1 cellular context compared by ENCODE assay signal in the genomic region with DNA sequence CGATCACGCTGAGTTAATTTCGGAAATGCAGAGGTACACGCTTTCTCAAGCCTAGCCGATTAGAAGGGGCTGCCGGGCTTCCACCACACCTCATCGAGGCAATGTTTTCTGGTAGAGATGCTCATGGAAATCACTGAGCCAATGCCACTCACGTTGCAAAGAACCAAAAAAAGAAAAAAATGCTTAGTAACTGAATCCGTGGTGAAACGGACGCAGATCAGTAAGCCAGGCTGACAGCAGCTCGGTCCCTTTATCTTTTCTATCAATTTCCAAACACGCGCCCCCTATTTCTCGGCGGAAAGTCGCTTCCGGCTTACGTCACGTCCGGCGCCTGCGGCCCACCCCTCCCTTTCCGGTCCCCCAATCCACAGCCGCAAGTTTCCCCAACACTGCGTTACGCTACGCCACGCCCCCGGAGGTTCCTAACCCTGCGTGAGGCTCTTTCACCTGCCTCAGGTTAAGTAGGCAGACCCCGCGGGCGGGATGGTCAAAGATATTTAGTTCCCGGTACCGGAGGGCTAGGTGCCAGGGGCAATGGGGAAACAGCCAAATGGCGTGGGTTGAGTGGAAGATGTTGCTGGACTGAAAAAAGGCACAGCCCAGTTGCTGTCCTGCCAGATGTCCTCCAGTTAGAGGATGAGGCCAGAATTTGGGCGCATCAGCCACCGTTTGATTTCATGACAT.
TF ChIP-seq lines count a peak whose summit lies in the region.

A gene with protein sequence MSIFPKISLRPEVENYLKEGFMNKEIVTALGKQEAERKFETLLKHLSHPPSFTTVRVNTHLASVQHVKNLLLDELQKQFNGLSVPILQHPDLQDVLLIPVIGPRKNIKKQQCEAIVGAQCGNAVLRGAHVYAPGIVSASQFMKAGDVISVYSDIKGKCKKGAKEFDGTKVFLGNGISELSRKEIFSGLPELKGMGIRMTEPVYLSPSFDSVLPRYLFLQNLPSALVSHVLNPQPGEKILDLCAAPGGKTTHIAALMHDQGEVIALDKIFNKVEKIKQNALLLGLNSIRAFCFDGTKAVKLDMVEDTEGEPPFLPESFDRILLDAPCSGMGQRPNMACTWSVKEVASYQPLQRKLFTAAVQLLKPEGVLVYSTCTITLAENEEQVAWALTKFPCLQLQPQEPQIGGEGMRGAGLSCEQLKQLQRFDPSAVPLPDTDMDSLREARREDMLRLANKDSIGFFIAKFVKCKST (minus strand): TSS at position 264 of the 684 bp plus-strand sequence. CDS start 384 bp downstream, outside the sequence.

TF ChIP-seq in K562, 482 proteins besides CTCF, POLR2A, EP300 and RAD21 (continued from another document and continues in another):
- TF ChIP-seq, protein P1, sequence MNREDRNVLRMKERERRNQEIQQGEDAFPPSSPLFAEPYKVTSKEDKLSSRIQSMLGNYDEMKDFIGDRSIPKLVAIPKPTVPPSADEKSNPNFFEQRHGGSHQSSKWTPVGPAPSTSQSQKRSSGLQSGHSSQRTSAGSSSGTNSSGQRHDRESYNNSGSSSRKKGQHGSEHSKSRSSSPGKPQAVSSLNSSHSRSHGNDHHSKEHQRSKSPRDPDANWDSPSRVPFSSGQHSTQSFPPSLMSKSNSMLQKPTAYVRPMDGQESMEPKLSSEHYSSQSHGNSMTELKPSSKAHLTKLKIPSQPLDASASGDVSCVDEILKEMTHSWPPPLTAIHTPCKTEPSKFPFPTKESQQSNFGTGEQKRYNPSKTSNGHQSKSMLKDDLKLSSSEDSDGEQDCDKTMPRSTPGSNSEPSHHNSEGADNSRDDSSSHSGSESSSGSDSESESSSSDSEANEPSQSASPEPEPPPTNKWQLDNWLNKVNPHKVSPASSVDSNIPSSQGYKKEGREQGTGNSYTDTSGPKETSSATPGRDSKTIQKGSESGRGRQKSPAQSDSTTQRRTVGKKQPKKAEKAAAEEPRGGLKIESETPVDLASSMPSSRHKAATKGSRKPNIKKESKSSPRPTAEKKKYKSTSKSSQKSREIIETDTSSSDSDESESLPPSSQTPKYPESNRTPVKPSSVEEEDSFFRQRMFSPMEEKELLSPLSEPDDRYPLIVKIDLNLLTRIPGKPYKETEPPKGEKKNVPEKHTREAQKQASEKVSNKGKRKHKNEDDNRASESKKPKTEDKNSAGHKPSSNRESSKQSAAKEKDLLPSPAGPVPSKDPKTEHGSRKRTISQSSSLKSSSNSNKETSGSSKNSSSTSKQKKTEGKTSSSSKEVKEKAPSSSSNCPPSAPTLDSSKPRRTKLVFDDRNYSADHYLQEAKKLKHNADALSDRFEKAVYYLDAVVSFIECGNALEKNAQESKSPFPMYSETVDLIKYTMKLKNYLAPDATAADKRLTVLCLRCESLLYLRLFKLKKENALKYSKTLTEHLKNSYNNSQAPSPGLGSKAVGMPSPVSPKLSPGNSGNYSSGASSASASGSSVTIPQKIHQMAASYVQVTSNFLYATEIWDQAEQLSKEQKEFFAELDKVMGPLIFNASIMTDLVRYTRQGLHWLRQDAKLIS (CRISPR knock-in tag; IDR thresholded peaks at IDR 0.05), result no peak
- TF ChIP-seq, protein P2, sequence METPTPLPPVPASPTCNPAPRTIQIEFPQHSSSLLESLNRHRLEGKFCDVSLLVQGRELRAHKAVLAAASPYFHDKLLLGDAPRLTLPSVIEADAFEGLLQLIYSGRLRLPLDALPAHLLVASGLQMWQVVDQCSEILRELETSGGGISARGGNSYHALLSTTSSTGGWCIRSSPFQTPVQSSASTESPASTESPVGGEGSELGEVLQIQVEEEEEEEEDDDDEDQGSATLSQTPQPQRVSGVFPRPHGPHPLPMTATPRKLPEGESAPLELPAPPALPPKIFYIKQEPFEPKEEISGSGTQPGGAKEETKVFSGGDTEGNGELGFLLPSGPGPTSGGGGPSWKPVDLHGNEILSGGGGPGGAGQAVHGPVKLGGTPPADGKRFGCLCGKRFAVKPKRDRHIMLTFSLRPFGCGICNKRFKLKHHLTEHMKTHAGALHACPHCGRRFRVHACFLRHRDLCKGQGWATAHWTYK (CRISPR knock-in tag; IDR thresholded peaks at IDR 0.05), result no peak
- TF ChIP-seq, protein P3, sequence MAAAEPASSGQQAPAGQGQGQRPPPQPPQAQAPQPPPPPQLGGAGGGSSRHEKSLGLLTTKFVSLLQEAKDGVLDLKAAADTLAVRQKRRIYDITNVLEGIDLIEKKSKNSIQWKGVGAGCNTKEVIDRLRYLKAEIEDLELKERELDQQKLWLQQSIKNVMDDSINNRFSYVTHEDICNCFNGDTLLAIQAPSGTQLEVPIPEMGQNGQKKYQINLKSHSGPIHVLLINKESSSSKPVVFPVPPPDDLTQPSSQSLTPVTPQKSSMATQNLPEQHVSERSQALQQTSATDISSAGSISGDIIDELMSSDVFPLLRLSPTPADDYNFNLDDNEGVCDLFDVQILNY (CRISPR knock-in tag; IDR thresholded peaks at IDR 0.05), result no peak
- TF ChIP-seq ZNF79 (CRISPR knock-in tag; IDR thresholded peaks at IDR 0.05; ENCODE audit: low read depth), result no peak
- TF ChIP-seq ZNF785 (CRISPR knock-in tag; IDR thresholded peaks at IDR 0.05), result no peak
- TF ChIP-seq ZKSCAN3 (CRISPR knock-in tag; IDR thresholded peaks at IDR 0.05), result no peak
- TF ChIP-seq, protein P4, sequence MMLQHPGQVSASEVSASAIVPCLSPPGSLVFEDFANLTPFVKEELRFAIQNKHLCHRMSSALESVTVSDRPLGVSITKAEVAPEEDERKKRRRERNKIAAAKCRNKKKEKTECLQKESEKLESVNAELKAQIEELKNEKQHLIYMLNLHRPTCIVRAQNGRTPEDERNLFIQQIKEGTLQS (IDR thresholded peaks at IDR 0.05), result peak; percentile 71
- TF ChIP-seq, protein P4 (CRISPR knock-in tag; conservative IDR thresholded peaks at IDR 0.05), result no peak
- TF ChIP-seq ZNF24 (IDR thresholded peaks at IDR 0.05), result no peak
- peak; percentile 90 for TF ChIP-seq PHF20 (IDR thresholded peaks at IDR 0.05; ENCODE audit: partially characterized antibody)
- TF ChIP-seq NFE2 (IDR thresholded peaks at IDR 0.05; ENCODE audit: low read depth), result no peak; the same call in 1 of the 2 replicates
- TF ChIP-seq SNIP1 (IDR thresholded peaks at IDR 0.05; ENCODE audit: low read depth), result no peak
- no peak for TF ChIP-seq MTA2 (IDR thresholded peaks at IDR 0.05; ENCODE audit: low read depth)
- TF ChIP-seq KDM1A (IDR thresholded peaks at IDR 0.05), result no peak
- TF ChIP-seq SREBF1 (IDR thresholded peaks at IDR 0.05; ENCODE audit: borderline replicate concordance, low read depth, low read length), result no peak
- TF ChIP-seq TRIM28 (IDR thresholded peaks at IDR 0.05), result no peak; the same call in 1 of the 2 replicates
- TF ChIP-seq ZNF76 (CRISPR knock-in tag; IDR thresholded peaks at IDR 0.05; ENCODE audit: borderline replicate concordance), result no peak
- no peak for TF ChIP-seq CEBPG (CRISPR knock-in tag; IDR thresholded peaks at IDR 0.05)
- 0 out of 4 replicates have a peak, but pooled peaks of 1 of the 2 experiments have one; percentile 22 for TF ChIP-seq CEBPG (tag; conservative IDR thresholded peaks at IDR 0.05 in 1 of 2, IDR thresholded peaks at IDR 0.05 in 1 of 2)
- no peak for TF ChIP-seq HDAC8 (tag; IDR thresholded peaks at IDR 0.05)
- TF ChIP-seq ESRRA (IDR thresholded peaks at IDR 0.05; ENCODE audit: borderline replicate concordance, low read depth), result 0 out of 2 replicates have a peak, but pooled peaks have one; percentile 31
- no peak; the same call in 1 of the 2 replicates for TF ChIP-seq SOX6 (IDR thresholded peaks at IDR 0.05)
- no peak for TF ChIP-seq NFE2L1 (tag; IDR thresholded peaks at IDR 0.05; ENCODE audit: borderline replicate concordance, low read depth)
- peak; percentile 55 for TF ChIP-seq BHLHE40 (IDR thresholded peaks at IDR 0.05; ENCODE audit: low read length)
- peak; percentile 54 for TF ChIP-seq MBD2 (IDR thresholded peaks at IDR 0.05; ENCODE audit: borderline replicate concordance, low read depth)
- TF ChIP-seq ZNF217 (CRISPR knock-in tag; IDR thresholded peaks at IDR 0.05), result no peak
- TF ChIP-seq RBFOX2 (IDR thresholded peaks at IDR 0.05; ENCODE audit: low read depth, low read length), result peak; percentile 88
- TF ChIP-seq FUS (optimal IDR thresholded peaks at IDR 0.05; ENCODE audit: low read depth, low read length), result no peak
- TF ChIP-seq, protein P5, sequence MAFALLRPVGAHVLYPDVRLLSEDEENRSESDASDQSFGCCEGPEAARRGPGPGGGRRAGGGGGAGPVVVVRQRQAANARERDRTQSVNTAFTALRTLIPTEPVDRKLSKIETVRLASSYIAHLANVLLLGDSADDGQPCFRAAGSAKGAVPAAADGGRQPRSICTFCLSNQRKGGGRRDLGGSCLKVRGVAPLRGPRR (CRISPR knock-in tag; IDR thresholded peaks at IDR 0.05), result no peak
- TF ChIP-seq, protein P6, sequence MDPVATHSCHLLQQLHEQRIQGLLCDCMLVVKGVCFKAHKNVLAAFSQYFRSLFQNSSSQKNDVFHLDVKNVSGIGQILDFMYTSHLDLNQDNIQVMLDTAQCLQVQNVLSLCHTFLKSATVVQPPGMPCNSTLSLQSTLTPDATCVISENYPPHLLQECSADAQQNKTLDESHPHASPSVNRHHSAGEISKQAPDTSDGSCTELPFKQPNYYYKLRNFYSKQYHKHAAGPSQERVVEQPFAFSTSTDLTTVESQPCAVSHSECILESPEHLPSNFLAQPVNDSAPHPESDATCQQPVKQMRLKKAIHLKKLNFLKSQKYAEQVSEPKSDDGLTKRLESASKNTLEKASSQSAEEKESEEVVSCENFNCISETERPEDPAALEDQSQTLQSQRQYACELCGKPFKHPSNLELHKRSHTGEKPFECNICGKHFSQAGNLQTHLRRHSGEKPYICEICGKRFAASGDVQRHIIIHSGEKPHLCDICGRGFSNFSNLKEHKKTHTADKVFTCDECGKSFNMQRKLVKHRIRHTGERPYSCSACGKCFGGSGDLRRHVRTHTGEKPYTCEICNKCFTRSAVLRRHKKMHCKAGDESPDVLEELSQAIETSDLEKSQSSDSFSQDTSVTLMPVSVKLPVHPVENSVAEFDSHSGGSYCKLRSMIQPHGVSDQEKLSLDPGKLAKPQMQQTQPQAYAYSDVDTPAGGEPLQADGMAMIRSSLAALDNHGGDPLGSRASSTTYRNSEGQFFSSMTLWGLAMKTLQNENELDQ (CRISPR knock-in tag; IDR thresholded peaks at IDR 0.05; ENCODE audit: borderline replicate concordance), result no peak
- peak; percentile 97 for TF ChIP-seq GATA2 (CRISPR knock-in tag; IDR thresholded peaks at IDR 0.05)
- no peak for TF ChIP-seq ZNF444 (CRISPR knock-in tag; IDR thresholded peaks at IDR 0.05)
- no peak for TF ChIP-seq SMAD2 (IDR thresholded peaks at IDR 0.05; ENCODE audit: low read depth, low read length)
- TF ChIP-seq, protein P7, sequence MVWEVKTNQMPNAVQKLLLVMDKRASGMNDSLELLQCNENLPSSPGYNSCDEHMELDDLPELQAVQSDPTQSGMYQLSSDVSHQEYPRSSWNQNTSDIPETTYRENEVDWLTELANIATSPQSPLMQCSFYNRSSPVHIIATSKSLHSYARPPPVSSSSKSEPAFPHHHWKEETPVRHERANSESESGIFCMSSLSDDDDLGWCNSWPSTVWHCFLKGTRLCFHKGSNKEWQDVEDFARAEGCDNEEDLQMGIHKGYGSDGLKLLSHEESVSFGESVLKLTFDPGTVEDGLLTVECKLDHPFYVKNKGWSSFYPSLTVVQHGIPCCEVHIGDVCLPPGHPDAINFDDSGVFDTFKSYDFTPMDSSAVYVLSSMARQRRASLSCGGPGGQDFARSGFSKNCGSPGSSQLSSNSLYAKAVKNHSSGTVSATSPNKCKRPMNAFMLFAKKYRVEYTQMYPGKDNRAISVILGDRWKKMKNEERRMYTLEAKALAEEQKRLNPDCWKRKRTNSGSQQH (CRISPR knock-in tag; IDR thresholded peaks at IDR 0.05), result no peak
- TF ChIP-seq BDP1 (IDR thresholded peaks at IDR 0.05; ENCODE audit: insufficient read depth, insufficient read length), result no peak
- TF ChIP-seq FOXJ2 (tag; IDR thresholded peaks at IDR 0.05), result no peak
- TF ChIP-seq ZNF165 (CRISPR knock-in tag; IDR thresholded peaks at IDR 0.05; ENCODE audit: borderline replicate concordance), result no peak
- TF ChIP-seq SRSF7 (optimal IDR thresholded peaks at IDR 0.05; ENCODE audit: low read depth, low read length), result no peak
- TF ChIP-seq, protein P8, sequence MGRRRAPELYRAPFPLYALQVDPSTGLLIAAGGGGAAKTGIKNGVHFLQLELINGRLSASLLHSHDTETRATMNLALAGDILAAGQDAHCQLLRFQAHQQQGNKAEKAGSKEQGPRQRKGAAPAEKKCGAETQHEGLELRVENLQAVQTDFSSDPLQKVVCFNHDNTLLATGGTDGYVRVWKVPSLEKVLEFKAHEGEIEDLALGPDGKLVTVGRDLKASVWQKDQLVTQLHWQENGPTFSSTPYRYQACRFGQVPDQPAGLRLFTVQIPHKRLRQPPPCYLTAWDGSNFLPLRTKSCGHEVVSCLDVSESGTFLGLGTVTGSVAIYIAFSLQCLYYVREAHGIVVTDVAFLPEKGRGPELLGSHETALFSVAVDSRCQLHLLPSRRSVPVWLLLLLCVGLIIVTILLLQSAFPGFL (CRISPR knock-in tag; IDR thresholded peaks at IDR 0.05), result no peak
- peak; percentile 76; the same call in 1 of the 2 replicates for TF ChIP-seq LCOR (CRISPR knock-in tag; IDR thresholded peaks at IDR 0.05)
- no peak for TF ChIP-seq U2AF1 (optimal IDR thresholded peaks at IDR 0.05; ENCODE audit: low read depth, low read length)
- peak; percentile 58; the same call in 1 of the 2 replicates for TF ChIP-seq ZBTB7A (IDR thresholded peaks at IDR 0.05; ENCODE audit: borderline replicate concordance, control insufficient read depth, low read depth, low read length)
- TF ChIP-seq GTF2F1 (IDR thresholded peaks at IDR 0.05; ENCODE audit: low read depth, low read length), result 0 out of 2 replicates have a peak, but pooled peaks have one; percentile 53
- peak in 1 of 2 experiments; percentile 92; a peak in 1 of 4 replicates for TF ChIP-seq KDM4B (IDR thresholded peaks at IDR 0.05; ENCODE audit: borderline replicate concordance in 2 of 2, low read depth in 1 of 2)
- no peak for TF ChIP-seq MAFG (tag; conservative IDR thresholded peaks at IDR 0.05)
- TF ChIP-seq ZNF696 (CRISPR knock-in tag; conservative IDR thresholded peaks at IDR 0.05), result no peak
- TF ChIP-seq RBM15 (IDR thresholded peaks at IDR 0.05; ENCODE audit: insufficient read depth, low read length), result no peak
- no peak for TF ChIP-seq ZNF668 (CRISPR knock-in tag; IDR thresholded peaks at IDR 0.05)
- TF ChIP-seq HDAC1 (IDR thresholded peaks at IDR 0.05), result peak in 1 of 2 experiments; percentile 91; a peak in 2 of 4 replicates
- TF ChIP-seq, protein P9, sequence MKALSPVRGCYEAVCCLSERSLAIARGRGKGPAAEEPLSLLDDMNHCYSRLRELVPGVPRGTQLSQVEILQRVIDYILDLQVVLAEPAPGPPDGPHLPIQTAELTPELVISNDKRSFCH (CRISPR knock-in tag; IDR thresholded peaks at IDR 0.05), result no peak
- TF ChIP-seq, protein P9 (tag; IDR thresholded peaks at IDR 0.05), result no peak
- TF ChIP-seq ZNF197 (CRISPR knock-in tag; IDR thresholded peaks at IDR 0.05; ENCODE audit: low read depth), result no peak
- TF ChIP-seq NR4A1 (CRISPR knock-in tag; IDR thresholded peaks at IDR 0.05), result no peak
- no peak for TF ChIP-seq NR4A1 (tag; IDR thresholded peaks at IDR 0.05)
- no peak for TF ChIP-seq KHSRP (IDR thresholded peaks at IDR 0.05)
